21 cellular contexts compared by ENCODE assay signal in genomic region chr17:82320140-82320840, GRCh38. TPM values are rescaled to one million over a fixed set of nuclear protein-coding genes. Genes with fewer than 3 reads are reported as not detected.
A peak's percentile ranks its signal among the peaks of the same experiment; 100 is the strongest.
DNase-seq lines count a peak whose midpoint lies in the region; ATAC-seq and TF ChIP-seq lines count a peak whose summit lies in the region.
"Had no signal": no experiment of that assay in that cellular context is flagged by ENCODE, and none has a peak within 500 bp of the region (broad histone marks: within the 10 kb centered on the region; RNA-seq: fewer than 3 reads in every experiment).

No MANE protein-coding gene starts in this region.

- no peak for ATAC-seq in natural killer cell treated with Interleukin-12 subunit alpha and Interleukin-12 subunit beta and Interleukin-15 and Interleukin-18, amount 100 ng/mL, for 72 hours
- ATAC-seq in natural killer cell (no peak), left colon (peak; percentile 15)
- ATAC-seq: gastroesophageal sphincter had no signal

- DNase-seq in NCI-H146 (lab: John Stamatoyannopoulos, UW), result peak; percentile 26
- no peak for DNase-seq in NCI-H146 treated with DMSO at 0.1 percent for 48 hours (lab: John Stamatoyannopoulos, UW; ENCODE audit: unreplicated experiment)
- DNase-seq in natural killer cell treated with Interleukin-12 subunit alpha and Interleukin-12 subunit beta and Interleukin-15 and Interleukin-18, amount 100 ng/mL, for 72 hours (ENCODE audit: low spot score), result no peak
- DNase-seq in natural killer cell, result no peak
- peak in 1 of 2 donors; percentile 26 for DNase-seq in left colon
- DNase-seq in retina, result no peak
- DNase-seq in amniotic stem cell (lab: John Stamatoyannopoulos, UW), result no peak
- no peak for DNase-seq in activated gamma-delta T cell treated with Interleukin-2 at 50 U/mL for 16 hours
- DNase-seq: 8988T; activated naive CD8-positive, alpha-beta T cell treated with anti-CD3 and anti-CD28 coated beads, Interleukin-2, amount 10 ng/mL, durations not matched to agents 7 days and 5 days; erythroblast; NCI-H510A treated with DMSO at 0.1 percent for 48 hours; OCI-M1; stimulated activated CD4-positive, alpha-beta T cell treated with anti-CD3 and anti-CD28 coated beads, Interleukin-4, amount 100 ng/mL, for 24 hours; thyroid gland had no signal

- H3K4me1 Mint-ChIP-seq in natural killer cell treated with Interleukin-12 subunit alpha and Interleukin-12 subunit beta and Interleukin-15 and Interleukin-18, amount 100 ng/mL, for 72 hours (ENCODE audit: low read depth in 2 of 2), result peaks cover 17 to 21% of the 10 kb centered on the region in 2 donors
- H3K4me1 Mint-ChIP-seq in natural killer cell, result peaks cover 17 to 20% of the 10 kb centered on the region in 2 donors

- H3K36me3 Mint-ChIP-seq in natural killer cell treated with Interleukin-12 subunit alpha and Interleukin-12 subunit beta and Interleukin-15 and Interleukin-18, amount 100 ng/mL, for 72 hours, result no peaks in the 10 kb centered on the region
- H3K36me3 Mint-ChIP-seq in natural killer cell, result no peaks in the 10 kb centered on the region

- H3K9me3 Mint-ChIP-seq in natural killer cell treated with Interleukin-12 subunit alpha and Interleukin-12 subunit beta and Interleukin-15 and Interleukin-18, amount 100 ng/mL, for 72 hours, result no peaks in the 10 kb centered on the region
- no peaks in the 10 kb centered on the region for H3K9me3 Mint-ChIP-seq in natural killer cell
- H3K9me3 Mint-ChIP-seq: activated naive CD8-positive, alpha-beta T cell treated with anti-CD3 and anti-CD28 coated beads, Interleukin-2, amount 10 ng/mL, durations not matched to agents 7 days and 5 days; dendritic cell treated with granulocyte-macrophage colony-stimulating factor and Interleukin-4, amounts not matched to agents 40 ng/mL and 50 ng/mL, for 4 days had no signal

- no peak for TF ChIP-seq CTCF in natural killer cell (IDR thresholded peaks at IDR 0.05)

- intact Hi-C loops in natural killer cell (cut with micrococcal nuclease), result no loop called here
- intact Hi-C loops in left colon (cut with DNase I, micrococcal nuclease), result loop anchor here (10.0 kb wide), 1 partner anchor 85 kb away; no protein-coding TSS in a partner anchor

- H3K27me3 Mint-ChIP-seq in natural killer cell treated with Interleukin-12 subunit alpha and Interleukin-12 subunit beta and Interleukin-15 and Interleukin-18, amount 100 ng/mL, for 72 hours, result no peaks in the 10 kb centered on the region
- no peaks in the 10 kb centered on the region for H3K27me3 Mint-ChIP-seq in natural killer cell (ENCODE audit: low read depth in 2 of 2)
- H3K27me3 Mint-ChIP-seq: activated naive CD8-positive, alpha-beta T cell treated with anti-CD3 and anti-CD28 coated beads, Interleukin-2, amount 10 ng/mL, durations not matched to agents 7 days and 5 days had no signal

- H3K27ac Mint-ChIP-seq in natural killer cell treated with Interleukin-12 subunit alpha and Interleukin-12 subunit beta and Interleukin-15 and Interleukin-18, amount 100 ng/mL, for 72 hours, result no peak overlapping the region
- no peak overlapping the region for H3K27ac Mint-ChIP-seq in natural killer cell
- H3K27ac Mint-ChIP-seq: dendritic cell treated with granulocyte-macrophage colony-stimulating factor and Interleukin-4, amounts not matched to agents 40 ng/mL and 50 ng/mL, for 4 days had no signal

- peak overlapping the region; percentile 41 for H3K4me3 Mint-ChIP-seq in natural killer cell treated with Interleukin-12 subunit alpha and Interleukin-12 subunit beta and Interleukin-15 and Interleukin-18, amount 100 ng/mL, for 72 hours
- H3K4me3 Mint-ChIP-seq in natural killer cell, result no peak overlapping the region
- H3K4me3 Mint-ChIP-seq: dendritic cell treated with granulocyte-macrophage colony-stimulating factor and Interleukin-4, amounts not matched to agents 40 ng/mL and 50 ng/mL, for 4 days had no signal

RNA-seq across cellular contexts. Expression of gene CD7, which starts 2.9 kb away (rescaled TPM):
- total RNA-seq in natural killer cell treated with Interleukin-12 subunit alpha and Interleukin-12 subunit beta and Interleukin-15 and Interleukin-18, amount 100 ng/mL, for 72 hours, result 10 to 100 TPM; 61.8 to 73.6 TPM
- total RNA-seq in natural killer cell (100 to 1,000 TPM; 464 to 564 (median 522) TPM), left colon (10 to 100 TPM in 1 of 2 donors, 1 to 10 TPM in 1; 5.2 to 10.0 TPM)
- total RNA-seq: SK-MEL-5 had no signal

RNA-seq across cellular contexts. Expression of gene SECTM1, which starts 13.3 kb away (rescaled TPM):
- total RNA-seq in natural killer cell treated with Interleukin-12 subunit alpha and Interleukin-12 subunit beta and Interleukin-15 and Interleukin-18, amount 100 ng/mL, for 72 hours, result under 1 TPM in 1 of 2 donors, not detected in 1; 0.56 TPM
- total RNA-seq in natural killer cell, result 10 to 100 TPM in 1 of 3 donors, 1 to 10 TPM in 2; 3.6 to 11.2 (median 6.3) TPM
- total RNA-seq in left colon, result 100 to 1,000 TPM in 1 of 2 donors, 10 to 100 TPM in 1; 78.5 to 127 TPM

RNA-seq across cellular contexts. Expression of gene TEX19, which starts 38.8 kb away (rescaled TPM):
- total RNA-seq in natural killer cell treated with Interleukin-12 subunit alpha and Interleukin-12 subunit beta and Interleukin-15 and Interleukin-18, amount 100 ng/mL, for 72 hours, result not detected
- total RNA-seq in natural killer cell (not detected), left colon (not detected)
- total RNA-seq: activated CD8-positive, alpha-beta memory T cell treated with anti-CD3 and anti-CD28 coated beads for 36 hours; activated naive CD8-positive, alpha-beta T cell treated with anti-CD3 and anti-CD28 coated beads, Interleukin-2, amount 10 ng/mL, durations not matched to agents 7 days and 5 days; gastroesophageal sphincter had no signal

RNA-seq across cellular contexts. Expression of gene CSNK1D, which starts 46.8 kb away (rescaled TPM):
- 100 to 1,000 TPM; 160 to 215 TPM for total RNA-seq in natural killer cell treated with Interleukin-12 subunit alpha and Interleukin-12 subunit beta and Interleukin-15 and Interleukin-18, amount 100 ng/mL, for 72 hours
- 100 to 1,000 TPM; 423 to 475 (median 468) TPM for total RNA-seq in natural killer cell
- total RNA-seq in left colon, result 100 to 1,000 TPM; 165 to 166 TPM

RNA-seq across cellular contexts. Expression of gene UTS2R, which starts 51.3 kb away (rescaled TPM):
- not detected for total RNA-seq in natural killer cell treated with Interleukin-12 subunit alpha and Interleukin-12 subunit beta and Interleukin-15 and Interleukin-18, amount 100 ng/mL, for 72 hours
- total RNA-seq in natural killer cell, result under 1 TPM in 1 of 3 donors, not detected in 2; 0.28 TPM
- total RNA-seq in left colon, result not detected
- total RNA-seq: activated CD8-positive, alpha-beta memory T cell treated with anti-CD3 and anti-CD28 coated beads for 36 hours; activated naive CD8-positive, alpha-beta T cell treated with anti-CD3 and anti-CD28 coated beads, Interleukin-2, amount 10 ng/mL, durations not matched to agents 7 days and 5 days; gastroesophageal sphincter; H4; liver; SK-MEL-5 had no signal

Comparison
In these comparisons a context has a peak if more than half of its experiments do, and no peak if none do; other contexts are left out.
1. RNA of gene CD7, which starts 2.9 kb away (total RNA-seq): 464 to 564 TPM in natural killer cell; 61.8 to 73.6 TPM in natural killer cell treated with Interleukin-12 subunit alpha and Interleukin-12 subunit beta and Interleukin-15 and Interleukin-18, amount 100 ng/mL, for 72 hours and 5.2 to 10.0 TPM in left colon; every median in the first group is over 4 times any median in the second.
2. RNA of gene SECTM1, which starts 13.3 kb away (total RNA-seq): 78.5 to 127 TPM in left colon; 3.6 to 11.2 TPM in natural killer cell and 0.56 TPM in natural killer cell treated with Interleukin-12 subunit alpha and Interleukin-12 subunit beta and Interleukin-15 and Interleukin-18, amount 100 ng/mL, for 72 hours; every median in the first group is over 4 times any median in the second.